Comparison of ENCODE assay signal across 8 cellular contexts in genomic region chr2:178195390-178196166, GRCh38. TPM values are rescaled to one million over a fixed set of nuclear protein-coding genes. Genes with fewer than 3 reads are reported as not detected.
A peak's percentile ranks its signal among the peaks of the same experiment; 100 is the strongest.
DNase-seq lines count a peak whose midpoint lies in the region; ATAC-seq, FAIRE-seq and TF ChIP-seq lines count a peak whose summit lies in the region.

No MANE protein-coding gene starts in this region.

- peak overlapping the region; percentile 86 for H3K4me3 ChIP-seq in thoracic aorta

- H3K27me3 Mint-ChIP-seq in activated CD4-positive, alpha-beta T cell treated with anti-CD3 and anti-CD28 coated beads, Interleukin-2, amount 10 ng/mL, durations not matched to agents 7 days and 5 days: peaks cover 65% of the 10 kb centered on the region
- H3K27me3 Mint-ChIP-seq in activated T-helper 1 cell treated with anti-CD3 and anti-CD28 coated beads, Interleukin-12 subunit alpha, Interleukin-12 subunit beta, Interleukin-2, Interleukin-4 antibody, amounts not matched to agents 30 ng/mL and 10 ng/mL and 1 ng/mL, durations not matched to agents 14 hours and 24 hours and 36 hours (ENCODE audit: insufficient read depth): peaks cover 62% of the 10 kb centered on the region

- peak overlapping the region; percentile 80 to 81 for H3K27ac ChIP-seq in thoracic aorta

- intact Hi-C loops in activated T-helper 1 cell treated with anti-CD3 and anti-CD28 coated beads, Interleukin-12 subunit alpha, Interleukin-12 subunit beta, Interleukin-2, Interleukin-4 antibody, amounts not matched to agents 30 ng/mL and 10 ng/mL and 1 ng/mL, durations not matched to agents 14 hours and 24 hours and 36 hours (cut with micrococcal nuclease): loop anchor here (1.0 to 2.0 kb wide), 4 partner anchors 83 to 283 kb away; partner anchors contain the start of genes FKBP7 and RBM45

- peak; percentile 7 for DNase-seq in activated CD4-positive, alpha-beta T cell treated with anti-CD3 and anti-CD28 coated beads, Interleukin-2, amount 10 ng/mL, durations not matched to agents 7 days and 5 days
- no peak for DNase-seq in activated CD4-positive, alpha-beta T cell treated with anti-CD3 and anti-CD28 coated beads, Interleukin-2, amount 50 U/mL, for 1 hour
- DNase-seq in activated T-helper 1 cell treated with anti-CD3 and anti-CD28 coated beads, Interleukin-12 subunit alpha, Interleukin-12 subunit beta, Interleukin-2, Interleukin-4 antibody, amounts not matched to agents 30 ng/mL and 10 ng/mL and 1 ng/mL, durations not matched to agents 14 hours and 24 hours and 36 hours (ENCODE audit: low spot score): no peak
- DNase-seq in thoracic aorta (ENCODE audit: low spot score) (no peak), cerebellum (ENCODE audit: low spot score) (no peak)

- no peaks in the 10 kb centered on the region for H3K36me3 Mint-ChIP-seq in activated CD4-positive, alpha-beta T cell treated with anti-CD3 and anti-CD28 coated beads, Interleukin-2, amount 10 ng/mL, durations not matched to agents 7 days and 5 days (ENCODE audit: low read depth)
- H3K36me3 Mint-ChIP-seq in activated T-helper 1 cell treated with anti-CD3 and anti-CD28 coated beads, Interleukin-12 subunit alpha, Interleukin-12 subunit beta, Interleukin-2, Interleukin-4 antibody, amounts not matched to agents 30 ng/mL and 10 ng/mL and 1 ng/mL, durations not matched to agents 14 hours and 24 hours and 36 hours (ENCODE audit: low read depth): no peaks in the 10 kb centered on the region

- no peak overlapping the region for H3K27ac Mint-ChIP-seq in activated CD4-positive, alpha-beta T cell treated with anti-CD3 and anti-CD28 coated beads, Interleukin-2, amount 10 ng/mL, durations not matched to agents 7 days and 5 days
- no peak overlapping the region for H3K27ac Mint-ChIP-seq in activated T-helper 1 cell treated with anti-CD3 and anti-CD28 coated beads, Interleukin-12 subunit alpha, Interleukin-12 subunit beta, Interleukin-2, Interleukin-4 antibody, amounts not matched to agents 30 ng/mL and 10 ng/mL and 1 ng/mL, durations not matched to agents 14 hours and 24 hours and 36 hours

- H3K36me3 ChIP-seq in thoracic aorta: no peaks in the 10 kb centered on the region

- CTCF ChIA-PET in activated CD4-positive, alpha-beta T cell treated with anti-CD3 and anti-CD28 coated beads, Interleukin-2, amount 10 ng/mL, durations not matched to agents 7 days and 5 days (lab: Charles Lee): no interaction called here

- no peaks in the 10 kb centered on the region for H3K9me3 Mint-ChIP-seq in activated CD4-positive, alpha-beta T cell treated with anti-CD3 and anti-CD28 coated beads, Interleukin-2, amount 10 ng/mL, durations not matched to agents 7 days and 5 days
- no peaks in the 10 kb centered on the region for H3K9me3 Mint-ChIP-seq in activated T-helper 1 cell treated with anti-CD3 and anti-CD28 coated beads, Interleukin-12 subunit alpha, Interleukin-12 subunit beta, Interleukin-2, Interleukin-4 antibody, amounts not matched to agents 30 ng/mL and 10 ng/mL and 1 ng/mL, durations not matched to agents 14 hours and 24 hours and 36 hours

- H3K4me1 Mint-ChIP-seq in activated CD4-positive, alpha-beta T cell treated with anti-CD3 and anti-CD28 coated beads, Interleukin-2, amount 10 ng/mL, durations not matched to agents 7 days and 5 days: peaks cover 9% of the 10 kb centered on the region
- H3K4me1 Mint-ChIP-seq in activated T-helper 1 cell treated with anti-CD3 and anti-CD28 coated beads, Interleukin-12 subunit alpha, Interleukin-12 subunit beta, Interleukin-2, Interleukin-4 antibody, amounts not matched to agents 30 ng/mL and 10 ng/mL and 1 ng/mL, durations not matched to agents 14 hours and 24 hours and 36 hours (ENCODE audit: low read depth): peaks cover 11% of the 10 kb centered on the region

- no peak for ATAC-seq in thoracic aorta (ENCODE audit: insufficient number of reproducible peaks, low FRiP score, low read depth)
- ATAC-seq in HG03196 (IDR thresholded peaks at IDR 0.05; ENCODE audit: unreplicated experiment): no peak
- ATAC-seq in GM21717 (IDR thresholded peaks at IDR 0.05; ENCODE audit: unreplicated experiment): no peak

- FAIRE-seq in islet of Langerhans (lab: Jason Lieb, UNC): peak; percentile 64

- H3K27me3 ChIP-seq in thoracic aorta (replicated peaks; ENCODE audit: insufficient read depth): no peaks in the 10 kb centered on the region

- POLR2A ChIA-PET in activated CD4-positive, alpha-beta T cell treated with anti-CD3 and anti-CD28 coated beads, Interleukin-2, amount 10 ng/mL, durations not matched to agents 7 days and 5 days (lab: Charles Lee): no interaction called here

- TF ChIP-seq CTCF in thoracic aorta (IDR thresholded peaks at IDR 0.05): no peak

- H3K9me3 ChIP-seq in thoracic aorta: no peaks in the 10 kb centered on the region

- H3K4me1 ChIP-seq in thoracic aorta (ENCODE audit: control insufficient read depth in 1 of 2, low read depth in 2 of 2): peaks cover 0 to 14% of the 10 kb centered on the region in 2 donors

- peak overlapping the region; percentile 68 for H3K4me3 Mint-ChIP-seq in activated CD4-positive, alpha-beta T cell treated with anti-CD3 and anti-CD28 coated beads, Interleukin-2, amount 10 ng/mL, durations not matched to agents 7 days and 5 days
- H3K4me3 Mint-ChIP-seq in activated T-helper 1 cell treated with anti-CD3 and anti-CD28 coated beads, Interleukin-12 subunit alpha, Interleukin-12 subunit beta, Interleukin-2, Interleukin-4 antibody, amounts not matched to agents 30 ng/mL and 10 ng/mL and 1 ng/mL, durations not matched to agents 14 hours and 24 hours and 36 hours: peak overlapping the region; percentile 80

RNA-seq across cellular contexts. Expression of gene OSBPL6, which starts 1.3 kb away (rescaled TPM):
- under 1 TPM; 0.35 to 0.52 TPM for total RNA-seq in activated CD4-positive, alpha-beta T cell treated with anti-CD3 and anti-CD28 coated beads, Interleukin-2, amount 10 ng/mL, durations not matched to agents 7 days and 5 days
- 1.5 and 1.9 TPM in 2 replicates for total RNA-seq in activated T-helper 1 cell treated with anti-CD3 and anti-CD28 coated beads, Interleukin-12 subunit alpha, Interleukin-12 subunit beta, Interleukin-2, Interleukin-4 antibody, amounts not matched to agents 30 ng/mL and 10 ng/mL and 1 ng/mL, durations not matched to agents 14 hours and 24 hours and 36 hours
- total RNA-seq in thoracic aorta: 1 to 10 TPM in 1 of 2 donors, under 1 TPM in 1; 0.95 to 4.6 TPM
- 15.9 TPM for total RNA-seq in cerebellum
